In the genomic region with DNA sequence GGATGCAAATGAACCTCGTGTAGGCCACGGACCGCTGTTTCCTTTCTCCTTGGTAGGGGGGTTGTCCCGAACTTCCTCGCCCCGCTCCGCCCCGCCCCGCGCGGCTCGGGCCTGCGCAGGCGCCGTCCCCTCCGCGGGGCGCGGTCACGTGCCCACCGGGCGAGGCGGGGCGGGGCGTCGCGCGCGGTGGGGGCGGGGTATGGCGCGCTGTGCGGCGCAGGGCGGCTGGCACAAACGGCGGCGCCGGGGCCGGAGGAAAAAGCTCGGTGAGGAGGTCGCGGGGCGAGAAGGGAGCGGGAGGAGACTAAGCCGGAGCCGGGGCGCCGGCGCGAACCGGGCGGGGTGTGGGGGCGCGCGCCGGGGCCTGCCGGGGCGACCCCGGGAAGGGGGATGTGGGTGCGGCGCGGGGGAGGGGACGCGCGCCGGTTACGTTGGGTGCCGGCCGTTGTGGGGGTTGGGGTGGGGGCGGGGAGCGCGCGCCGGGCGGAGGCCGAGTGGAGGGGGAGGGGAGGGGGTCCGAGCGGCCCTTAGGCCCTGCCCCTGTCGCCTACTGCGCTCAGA, we compare ENCODE assay signal across 8 cellular contexts. TPM values are rescaled to one million over a fixed set of nuclear protein-coding genes. Genes with fewer than 3 reads are reported as not detected.
DNase-seq lines count a peak whose midpoint lies in the region; ATAC-seq, FAIRE-seq and TF ChIP-seq lines count a peak whose summit lies in the region.

TSS of gene EGLN2 (plus strand) at position 195 of the 561 bp plus-strand sequence. CDS start 1,382 bp downstream, outside the sequence.

- H3K9me3 ChIP-seq in hepatocyte (ENCODE audit: low read depth) (no peaks in the 10 kb centered on the region), skeletal muscle satellite cell (replicated peaks; ENCODE audit: low read length) (no peaks in the 10 kb centered on the region)

- peak within 1 kb of the TSS; percentile 98 for H3K4me2 ChIP-seq in hepatocyte
- peak within 1 kb of the TSS; percentile 95 for H3K4me2 ChIP-seq in skeletal muscle satellite cell (ENCODE audit: low read length)

- TF ChIP-seq CTCF in hepatocyte (IDR thresholded peaks at IDR 0.05; ENCODE audit: poor library complexity): no peak

- H3K4me3 ChIP-seq in hepatocyte: peak within 1 kb of the TSS; percentile 98
- H3K4me3 ChIP-seq in skeletal muscle satellite cell (ENCODE audit: low read length): peak within 1 kb of the TSS; percentile 98

- H3K27ac Mint-ChIP-seq in activated naive CD4-positive, alpha-beta T cell treated with anti-CD3 and anti-CD28 coated beads, Interleukin-2, amount 10 ng/mL, durations not matched to agents 7 days and 5 days: peak within 1 kb of the TSS; percentile 98
- peak within 1 kb of the TSS; percentile 95 for H3K27ac Mint-ChIP-seq in activated naive CD8-positive, alpha-beta T cell treated with anti-CD3 and anti-CD28 coated beads for 36 hours

- H2AFZ ChIP-seq in hepatocyte: peak within 1 kb of the TSS; percentile 46

- CTCF ChIA-PET in activated naive CD4-positive, alpha-beta T cell treated with anti-CD3 and anti-CD28 coated beads, Interleukin-2, amount 10 ng/mL, durations not matched to agents 7 days and 5 days (lab: Charles Lee): interaction anchor here (0.8 to 3.9 kb wide), 7 partner anchors 7 to 195 kb away, joined by 3 to 24 read pairs (median 4); partner anchors contain the start of gene RAB4B

- no peaks in the 10 kb centered on the region for H3K9me2 ChIP-seq in hepatocyte (replicated peaks; ENCODE audit: insufficient read depth)

- FAIRE-seq in HTR-8/SVneo (lab: Jason Lieb, UNC): no peak

- H3K27ac ChIP-seq in hepatocyte: peak within 1 kb of the TSS; percentile 90

- H3K36me3 ChIP-seq in hepatocyte (replicated peaks; ENCODE audit: insufficient read depth, low read depth): no peaks in the 10 kb centered on the region
- peaks cover 39% of the 10 kb centered on the region for H3K36me3 ChIP-seq in skeletal muscle satellite cell (ENCODE audit: insufficient read depth, low read length)

- ATAC-seq in HG03342 (IDR thresholded peaks at IDR 0.05; ENCODE audit: unreplicated experiment): peak; percentile 71

- DNase-seq in activated naive CD4-positive, alpha-beta T cell treated with anti-CD3 and anti-CD28 coated beads, Interleukin-2, amount 10 ng/mL, durations not matched to agents 7 days and 5 days: no peak
- no peak for DNase-seq in activated naive CD4-positive, alpha-beta T cell treated with Interleukin-2 at 50 U/mL for 16 hours
- no peak for DNase-seq in activated naive CD8-positive, alpha-beta T cell treated with anti-CD3 and anti-CD28 coated beads for 36 hours
- DNase-seq in hepatocyte (ENCODE audit: low spot score): no peak
- no peak for DNase-seq in RPMI8226
- DNase-seq in HTR-8/SVneo (ENCODE audit: insufficient read length, low spot score): no peak

- H3K9me3 Mint-ChIP-seq in activated naive CD4-positive, alpha-beta T cell treated with anti-CD3 and anti-CD28 coated beads, Interleukin-2, amount 10 ng/mL, durations not matched to agents 7 days and 5 days: no peaks in the 10 kb centered on the region
- H3K9me3 Mint-ChIP-seq in activated naive CD8-positive, alpha-beta T cell treated with anti-CD3 and anti-CD28 coated beads for 36 hours: no peaks in the 10 kb centered on the region

- H3K4me3 Mint-ChIP-seq in activated naive CD4-positive, alpha-beta T cell treated with anti-CD3 and anti-CD28 coated beads, Interleukin-2, amount 10 ng/mL, durations not matched to agents 7 days and 5 days: peak within 1 kb of the TSS; percentile 92
- peak within 1 kb of the TSS; percentile 99 for H3K4me3 Mint-ChIP-seq in activated naive CD8-positive, alpha-beta T cell treated with anti-CD3 and anti-CD28 coated beads for 36 hours

- H3K4me1 Mint-ChIP-seq in activated naive CD4-positive, alpha-beta T cell treated with anti-CD3 and anti-CD28 coated beads, Interleukin-2, amount 10 ng/mL, durations not matched to agents 7 days and 5 days: peaks cover 54% of the 10 kb centered on the region
- H3K4me1 Mint-ChIP-seq in activated naive CD8-positive, alpha-beta T cell treated with anti-CD3 and anti-CD28 coated beads for 36 hours: peaks cover 58% of the 10 kb centered on the region

- H3K36me3 Mint-ChIP-seq in activated naive CD4-positive, alpha-beta T cell treated with anti-CD3 and anti-CD28 coated beads, Interleukin-2, amount 10 ng/mL, durations not matched to agents 7 days and 5 days: peaks cover 45% of the 10 kb centered on the region
- H3K36me3 Mint-ChIP-seq in activated naive CD8-positive, alpha-beta T cell treated with anti-CD3 and anti-CD28 coated beads for 36 hours: peaks cover 35% of the 10 kb centered on the region

- H3K27me3 Mint-ChIP-seq in activated naive CD4-positive, alpha-beta T cell treated with anti-CD3 and anti-CD28 coated beads, Interleukin-2, amount 10 ng/mL, durations not matched to agents 7 days and 5 days: no peaks in the 10 kb centered on the region
- no peaks in the 10 kb centered on the region for H3K27me3 Mint-ChIP-seq in activated naive CD8-positive, alpha-beta T cell treated with anti-CD3 and anti-CD28 coated beads for 36 hours

- 0% methylated on average over 9 of the region's 81 CpGs for WGBS in hepatocyte (ENCODE audit: low lambda C conversion rate, missing lambda C conversion rate)

- H3K27me3 ChIP-seq in hepatocyte: no peaks in the 10 kb centered on the region
- no peaks in the 10 kb centered on the region for H3K27me3 ChIP-seq in skeletal muscle satellite cell (ENCODE audit: control insufficient read depth, insufficient read depth, low read length)

- peaks cover 41% of the 10 kb centered on the region for H4K20me1 ChIP-seq in hepatocyte (ENCODE audit: insufficient read depth, poor library complexity, severe bottlenecking)

- H3K9ac ChIP-seq in skeletal muscle satellite cell (ENCODE audit: low read depth, low read length): peak within 1 kb of the TSS; percentile 94

- H3K4me1 ChIP-seq in hepatocyte (ENCODE audit: insufficient read depth): peaks cover 44% of the 10 kb centered on the region
- H3K4me1 ChIP-seq in skeletal muscle satellite cell (ENCODE audit: control insufficient read depth, insufficient read depth, low read length): peaks cover 44% of the 10 kb centered on the region

- H3K79me2 ChIP-seq in hepatocyte: peaks cover 50% of the 10 kb centered on the region

RNA-seq across cellular contexts. Expression of gene EGLN2, which starts in this region (rescaled TPM):
- 100 to 1,000 TPM in 1 of 2 experiments, 10 to 100 TPM in 1; 97.2 to 100 TPM for total RNA-seq in activated naive CD8-positive, alpha-beta T cell treated with anti-CD3 and anti-CD28 coated beads for 36 hours
- total RNA-seq in hepatocyte: 84.4 and 88.4 TPM in 2 replicates
- 119 and 121 TPM in 2 replicates for polyA plus RNA-seq in hepatocyte
- total RNA-seq in skeletal muscle satellite cell (2012; rRNA removed): 55.3 and 73.3 TPM in 2 replicates
